In the genomic region with DNA sequence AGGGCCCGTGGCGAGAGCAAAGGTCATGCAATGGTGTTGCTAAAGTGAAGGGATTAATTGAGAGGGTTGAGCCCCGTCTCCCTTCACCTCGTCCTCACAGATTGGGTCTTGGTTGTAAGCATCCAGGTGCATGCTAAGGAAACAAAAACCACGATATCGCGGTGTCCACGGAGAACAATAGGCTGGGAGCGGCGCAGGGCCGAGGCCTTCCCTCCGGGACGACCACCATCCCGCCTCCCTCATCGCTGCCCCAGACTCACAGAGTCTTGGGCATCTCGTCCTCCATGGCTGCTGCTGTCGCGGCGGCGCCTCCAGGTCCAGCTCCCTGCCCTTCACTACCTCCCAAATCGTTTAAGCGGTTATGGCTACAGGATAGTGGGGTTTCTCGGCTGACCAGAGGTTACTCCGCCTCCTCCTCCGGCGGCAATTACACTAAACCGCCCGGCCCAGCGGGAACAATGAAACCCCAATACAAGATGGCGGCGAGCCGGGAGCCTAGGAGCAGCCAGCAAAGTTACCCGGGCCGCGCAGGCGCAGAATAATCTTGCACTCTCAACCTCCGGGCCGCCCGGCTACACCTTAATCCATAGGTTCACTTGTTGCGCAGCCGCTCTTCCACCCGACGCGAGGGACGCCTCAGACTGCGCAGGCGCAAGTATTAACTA, we compare ENCODE assay signal across 8 cellular contexts. TPM values are rescaled to one million over a fixed set of nuclear protein-coding genes. Genes with fewer than 3 reads are reported as not detected.
DNase-seq lines count a peak whose midpoint lies in the region; ATAC-seq and TF ChIP-seq lines count a peak whose summit lies in the region.

TIA1 (minus strand) TSS at position 484 of the 665 bp plus-strand sequence; CDS start at position 286, 198 bp downstream.

- 0 to 4% methylated on average over 9 to 10 of the region's 47 CpGs for WGBS in gastroesophageal sphincter (ENCODE audit: low coverage in 1 of 2), 2 donors

- peak; percentile 52 to 61 for TF ChIP-seq POLR2A in gastroesophageal sphincter (IDR thresholded peaks at IDR 0.05)

- peak; percentile 99 for ATAC-seq in gastroesophageal sphincter

- no peak for TF ChIP-seq CTCF in gastroesophageal sphincter (IDR thresholded peaks at IDR 0.05)

- no peak for TF ChIP-seq EP300 in gastroesophageal sphincter (IDR thresholded peaks at IDR 0.05)

- no peaks in the 10 kb centered on the region for H3K9me3 ChIP-seq in gastroesophageal sphincter

- CTCF ChIA-PET in HEK293T (lab: Yijun Ruan, JAX) = interaction anchor here (1.8 kb wide), 1 partner anchor 10 kb away, joined by 9 read pairs; the partner anchor contains the start of gene PCYOX1

- no peaks in the 10 kb centered on the region for H3K27me3 ChIP-seq in gastroesophageal sphincter

- H3K4me1 ChIP-seq in gastroesophageal sphincter = peaks cover 0 to 44% (median 0%) of the 10 kb centered on the region in 3 donors

- in situ Hi-C loops in SK-MEL-5 (cut with HindIII; ENCODE audit: low pct_unique_long_range_greater_than_20kb, low sequenced_read_pairs) = no loop called here

- POLR2A ChIA-PET in HEK293T (lab: Yijun Ruan, JAX) = interaction anchor here (1.7 kb wide), 2 partner anchors 10 to 57 kb away, joined by 10 to 12 read pairs; partner anchors contain the start of genes C2orf42 and PCYOX1

- peak within 1 kb of the TSS; percentile 88 to 97 (median 94) for H3K27ac ChIP-seq in gastroesophageal sphincter

- DNase-seq in GF-D8 (lab: John Stamatoyannopoulos, UW) (peak; percentile 97), HEK293T (ENCODE audit: extremely low spot score) (peak; percentile 97), MV-4-11 (lab: John Stamatoyannopoulos, UW) (peak; percentile 98), SK-MEL-5 (ENCODE audit: low read depth, low spot score) (peak; percentile 99), non-pigmented ciliary epithelial cell (ENCODE audit: low read depth) (peak; percentile 85), superior temporal gyrus (ENCODE audit: extremely low spot score) (peak; percentile 98)
- peak; percentile 98 for DNase-seq in activated naive CD4-positive, alpha-beta T cell treated with Interleukin-2 at 50 U/mL for 16 hours

- no peaks in the 10 kb centered on the region for H3K36me3 ChIP-seq in gastroesophageal sphincter

- peak within 1 kb of the TSS; percentile 80 for H3K4me3 ChIP-seq in gastroesophageal sphincter

TF ChIP-seq in HEK293T, 16 proteins besides CTCF, POLR2A, EP300 and RAD21:
- no peak for TF ChIP-seq FOXA1 (IDR thresholded peaks at IDR 0.05)
- TF ChIP-seq NFRKB (IDR thresholded peaks at IDR 0.05) = peak; percentile 64; the same call in 1 of the 2 replicates

RNA-seq across cellular contexts. Expression of gene TIA1, which starts in this region (rescaled TPM):
- total RNA-seq in SK-MEL-5 (2014; rRNA removed; shearing (Covaris generic)) = 66.5 and 78.0 TPM in 2 replicates
- polyA plus RNA-seq in SK-MEL-5 (2015; cell fraction: cytosol; rRNA removed) = 27.6 and 38.3 TPM in 2 replicates
- polyA plus RNA-seq in SK-MEL-5 (2015; cell fraction: nucleus; rRNA removed) = 561 and 663 TPM in 2 replicates
- total RNA-seq in gastroesophageal sphincter = 100 to 1,000 TPM in 1 of 4 donors, 10 to 100 TPM in 3; 45.1 to 134 (median 78.0) TPM

Comparison
In these comparisons a context has a peak if more than half of its experiments do, and no peak if none do; other contexts are left out.
1. Peak in every context shown above with its lines: DNase-seq, ATAC-seq, H3K4me3 ChIP-seq and H3K27ac ChIP-seq.